In the genomic region with DNA sequence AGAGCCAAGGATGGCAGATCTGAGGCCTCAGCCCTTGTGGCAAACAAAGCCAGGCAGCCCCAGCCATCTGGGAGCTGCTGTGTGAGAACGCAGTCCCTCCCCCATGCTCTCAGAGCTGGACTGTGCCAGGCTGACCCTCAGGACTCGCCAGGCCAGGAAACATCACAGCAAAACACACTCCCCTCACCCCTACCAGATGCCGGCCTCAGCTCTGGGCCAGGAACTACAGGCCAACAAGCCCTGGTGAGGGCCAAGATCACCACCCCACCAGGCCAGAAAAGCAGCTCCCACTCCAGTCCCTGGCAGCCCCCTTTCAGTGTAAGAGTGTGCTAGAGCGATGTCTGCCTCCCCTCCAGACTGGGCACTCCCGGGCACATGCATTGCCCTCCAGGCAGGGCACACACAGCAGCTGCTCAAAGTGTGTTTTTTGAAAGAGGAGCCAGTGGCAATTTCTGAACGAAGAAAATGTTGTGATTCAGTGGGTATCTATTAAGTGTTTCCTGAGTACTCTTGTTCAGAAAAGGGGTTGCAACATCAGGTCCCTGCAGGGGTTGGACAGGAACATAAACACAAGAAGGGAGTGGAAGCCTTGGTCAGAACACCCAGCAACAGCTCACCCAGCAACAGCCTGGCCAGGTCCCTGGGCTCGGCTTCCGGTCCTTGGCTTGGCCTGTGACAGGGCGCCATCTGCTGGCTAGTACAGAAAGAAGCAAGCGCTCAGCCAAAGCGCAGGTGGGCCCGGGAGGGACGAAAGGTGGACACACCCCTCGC, we compare ENCODE assay signal across 1 cellular context.
TF ChIP-seq lines count a peak whose summit lies in the region.

No MANE protein-coding gene starts in this region.

TF ChIP-seq in HepG2, 621 proteins besides CTCF, POLR2A, EP300 and RAD21 (continued from another document and continues in another):
- TF ChIP-seq ELF1 (CRISPR knock-in tag; IDR thresholded peaks at IDR 0.05) (peak; percentile 85), FOXO1 (CRISPR knock-in tag; IDR thresholded peaks at IDR 0.05) (peak; percentile 78), JUN (CRISPR knock-in tag; IDR thresholded peaks at IDR 0.05) (no peak), ZBTB8A (CRISPR knock-in tag; IDR thresholded peaks at IDR 0.05; ENCODE audit: borderline replicate concordance, low read depth) (no peak), ZFX (CRISPR knock-in tag; IDR thresholded peaks at IDR 0.05; ENCODE audit: low read depth) (peak; percentile 51), ZMAT3 (CRISPR knock-in tag; conservative IDR thresholded peaks at IDR 0.05) (no peak), ZMYM3 (CRISPR knock-in tag; IDR thresholded peaks at IDR 0.05) (peak; percentile 58), PHF20 (CRISPR knock-in tag; IDR thresholded peaks at IDR 0.05) (0 out of 2 replicates have a peak, but pooled peaks have one; percentile 43), NFE2 (CRISPR knock-in tag; IDR thresholded peaks at IDR 0.05) (no peak), GTF3A (CRISPR knock-in tag; conservative IDR thresholded peaks at IDR 0.05) (0 out of 2 replicates have a peak, but pooled peaks have one; percentile 68), ZNF205 (CRISPR knock-in tag; IDR thresholded peaks at IDR 0.05) (no peak), ZZZ3 (CRISPR knock-in tag; IDR thresholded peaks at IDR 0.05; ENCODE audit: borderline replicate concordance) (no peak), ZNF792 (CRISPR knock-in tag; IDR thresholded peaks at IDR 0.05) (peak; percentile 65; the same call in 1 of the 2 replicates), ARHGAP35 (CRISPR knock-in tag; IDR thresholded peaks at IDR 0.05; ENCODE audit: borderline replicate concordance) (no peak), ZNF331 (CRISPR knock-in tag; IDR thresholded peaks at IDR 0.05) (no peak; the same call in 1 of the 2 replicates), ZC3H4 (CRISPR knock-in tag; IDR thresholded peaks at IDR 0.05; ENCODE audit: borderline replicate concordance) (no peak), PAX8 (CRISPR knock-in tag; IDR thresholded peaks at IDR 0.05; ENCODE audit: borderline replicate concordance) (no peak), FOXJ3 (CRISPR knock-in tag; IDR thresholded peaks at IDR 0.05; ENCODE audit: borderline replicate concordance) (peak; percentile 70), ZBTB20 (CRISPR knock-in tag; IDR thresholded peaks at IDR 0.05; ENCODE audit: borderline replicate concordance, low read depth) (no peak), ZNF678 (CRISPR knock-in tag; IDR thresholded peaks at IDR 0.05) (no peak), ZNF180 (CRISPR knock-in tag; IDR thresholded peaks at IDR 0.05; ENCODE audit: borderline replicate concordance, low read depth) (no peak), ZBTB21 (CRISPR knock-in tag; IDR thresholded peaks at IDR 0.05) (no peak), SRSF1 (optimal IDR thresholded peaks at IDR 0.05; ENCODE audit: low read depth, low read length) (no peak), SMARCC2 (IDR thresholded peaks at IDR 0.05) (no peak), HOXD1 (CRISPR knock-in tag; IDR thresholded peaks at IDR 0.05) (no peak), CAMTA2 (CRISPR knock-in tag; IDR thresholded peaks at IDR 0.05; ENCODE audit: borderline replicate concordance) (no peak)
- TF ChIP-seq, protein P1, sequence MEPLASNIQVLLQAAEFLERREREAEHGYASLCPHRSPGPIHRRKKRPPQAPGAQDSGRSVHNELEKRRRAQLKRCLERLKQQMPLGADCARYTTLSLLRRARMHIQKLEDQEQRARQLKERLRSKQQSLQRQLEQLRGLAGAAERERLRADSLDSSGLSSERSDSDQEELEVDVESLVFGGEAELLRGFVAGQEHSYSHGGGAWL (CRISPR knock-in tag; IDR thresholded peaks at IDR 0.05) = no peak
- TF ChIP-seq, protein P2, sequence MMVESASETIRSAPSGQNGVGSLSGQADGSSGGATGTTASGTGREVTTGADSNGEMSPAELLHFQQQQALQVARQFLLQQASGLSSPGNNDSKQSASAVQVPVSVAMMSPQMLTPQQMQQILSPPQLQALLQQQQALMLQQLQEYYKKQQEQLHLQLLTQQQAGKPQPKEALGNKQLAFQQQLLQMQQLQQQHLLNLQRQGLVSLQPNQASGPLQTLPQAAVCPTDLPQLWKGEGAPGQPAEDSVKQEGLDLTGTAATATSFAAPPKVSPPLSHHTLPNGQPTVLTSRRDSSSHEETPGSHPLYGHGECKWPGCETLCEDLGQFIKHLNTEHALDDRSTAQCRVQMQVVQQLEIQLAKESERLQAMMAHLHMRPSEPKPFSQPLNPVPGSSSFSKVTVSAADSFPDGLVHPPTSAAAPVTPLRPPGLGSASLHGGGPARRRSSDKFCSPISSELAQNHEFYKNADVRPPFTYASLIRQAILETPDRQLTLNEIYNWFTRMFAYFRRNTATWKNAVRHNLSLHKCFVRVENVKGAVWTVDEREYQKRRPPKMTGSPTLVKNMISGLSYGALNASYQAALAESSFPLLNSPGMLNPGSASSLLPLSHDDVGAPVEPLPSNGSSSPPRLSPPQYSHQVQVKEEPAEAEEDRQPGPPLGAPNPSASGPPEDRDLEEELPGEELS (CRISPR knock-in tag; IDR thresholded peaks at IDR 0.05) = peak; percentile 69
- TF ChIP-seq, protein P3, sequence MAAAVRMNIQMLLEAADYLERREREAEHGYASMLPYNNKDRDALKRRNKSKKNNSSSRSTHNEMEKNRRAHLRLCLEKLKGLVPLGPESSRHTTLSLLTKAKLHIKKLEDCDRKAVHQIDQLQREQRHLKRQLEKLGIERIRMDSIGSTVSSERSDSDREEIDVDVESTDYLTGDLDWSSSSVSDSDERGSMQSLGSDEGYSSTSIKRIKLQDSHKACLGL (CRISPR knock-in tag; IDR thresholded peaks at IDR 0.05) = no peak
- TF ChIP-seq, protein P4, sequence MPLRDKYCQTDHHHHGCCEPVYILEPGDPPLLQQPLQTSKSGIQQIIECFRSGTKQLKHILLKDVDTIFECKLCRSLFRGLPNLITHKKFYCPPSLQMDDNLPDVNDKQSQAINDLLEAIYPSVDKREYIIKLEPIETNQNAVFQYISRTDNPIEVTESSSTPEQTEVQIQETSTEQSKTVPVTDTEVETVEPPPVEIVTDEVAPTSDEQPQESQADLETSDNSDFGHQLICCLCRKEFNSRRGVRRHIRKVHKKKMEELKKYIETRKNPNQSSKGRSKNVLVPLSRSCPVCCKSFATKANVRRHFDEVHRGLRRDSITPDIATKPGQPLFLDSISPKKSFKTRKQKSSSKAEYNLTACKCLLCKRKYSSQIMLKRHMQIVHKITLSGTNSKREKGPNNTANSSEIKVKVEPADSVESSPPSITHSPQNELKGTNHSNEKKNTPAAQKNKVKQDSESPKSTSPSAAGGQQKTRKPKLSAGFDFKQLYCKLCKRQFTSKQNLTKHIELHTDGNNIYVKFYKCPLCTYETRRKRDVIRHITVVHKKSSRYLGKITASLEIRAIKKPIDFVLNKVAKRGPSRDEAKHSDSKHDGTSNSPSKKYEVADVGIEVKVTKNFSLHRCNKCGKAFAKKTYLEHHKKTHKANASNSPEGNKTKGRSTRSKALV (CRISPR knock-in tag; IDR thresholded peaks at IDR 0.05) = no peak
- TF ChIP-seq, protein P5, sequence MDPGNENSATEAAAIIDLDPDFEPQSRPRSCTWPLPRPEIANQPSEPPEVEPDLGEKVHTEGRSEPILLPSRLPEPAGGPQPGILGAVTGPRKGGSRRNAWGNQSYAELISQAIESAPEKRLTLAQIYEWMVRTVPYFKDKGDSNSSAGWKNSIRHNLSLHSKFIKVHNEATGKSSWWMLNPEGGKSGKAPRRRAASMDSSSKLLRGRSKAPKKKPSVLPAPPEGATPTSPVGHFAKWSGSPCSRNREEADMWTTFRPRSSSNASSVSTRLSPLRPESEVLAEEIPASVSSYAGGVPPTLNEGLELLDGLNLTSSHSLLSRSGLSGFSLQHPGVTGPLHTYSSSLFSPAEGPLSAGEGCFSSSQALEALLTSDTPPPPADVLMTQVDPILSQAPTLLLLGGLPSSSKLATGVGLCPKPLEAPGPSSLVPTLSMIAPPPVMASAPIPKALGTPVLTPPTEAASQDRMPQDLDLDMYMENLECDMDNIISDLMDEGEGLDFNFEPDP (CRISPR knock-in tag; conservative IDR thresholded peaks at IDR 0.05) = no peak
- TF ChIP-seq, protein P6, sequence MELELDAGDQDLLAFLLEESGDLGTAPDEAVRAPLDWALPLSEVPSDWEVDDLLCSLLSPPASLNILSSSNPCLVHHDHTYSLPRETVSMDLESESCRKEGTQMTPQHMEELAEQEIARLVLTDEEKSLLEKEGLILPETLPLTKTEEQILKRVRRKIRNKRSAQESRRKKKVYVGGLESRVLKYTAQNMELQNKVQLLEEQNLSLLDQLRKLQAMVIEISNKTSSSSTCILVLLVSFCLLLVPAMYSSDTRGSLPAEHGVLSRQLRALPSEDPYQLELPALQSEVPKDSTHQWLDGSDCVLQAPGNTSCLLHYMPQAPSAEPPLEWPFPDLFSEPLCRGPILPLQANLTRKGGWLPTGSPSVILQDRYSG (CRISPR knock-in tag; IDR thresholded peaks at IDR 0.05) = no peak
- TF ChIP-seq, protein P7, sequence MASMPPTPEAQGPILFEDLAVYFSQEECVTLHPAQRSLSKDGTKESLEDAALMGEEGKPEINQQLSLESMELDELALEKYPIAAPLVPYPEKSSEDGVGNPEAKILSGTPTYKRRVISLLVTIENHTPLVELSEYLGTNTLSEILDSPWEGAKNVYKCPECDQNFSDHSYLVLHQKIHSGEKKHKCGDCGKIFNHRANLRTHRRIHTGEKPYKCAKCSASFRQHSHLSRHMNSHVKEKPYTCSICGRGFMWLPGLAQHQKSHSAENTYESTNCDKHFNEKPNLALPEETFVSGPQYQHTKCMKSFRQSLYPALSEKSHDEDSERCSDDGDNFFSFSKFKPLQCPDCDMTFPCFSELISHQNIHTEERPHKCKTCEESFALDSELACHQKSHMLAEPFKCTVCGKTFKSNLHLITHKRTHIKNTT (CRISPR knock-in tag; IDR thresholded peaks at IDR 0.05) = no peak
- TF ChIP-seq, protein P8, sequence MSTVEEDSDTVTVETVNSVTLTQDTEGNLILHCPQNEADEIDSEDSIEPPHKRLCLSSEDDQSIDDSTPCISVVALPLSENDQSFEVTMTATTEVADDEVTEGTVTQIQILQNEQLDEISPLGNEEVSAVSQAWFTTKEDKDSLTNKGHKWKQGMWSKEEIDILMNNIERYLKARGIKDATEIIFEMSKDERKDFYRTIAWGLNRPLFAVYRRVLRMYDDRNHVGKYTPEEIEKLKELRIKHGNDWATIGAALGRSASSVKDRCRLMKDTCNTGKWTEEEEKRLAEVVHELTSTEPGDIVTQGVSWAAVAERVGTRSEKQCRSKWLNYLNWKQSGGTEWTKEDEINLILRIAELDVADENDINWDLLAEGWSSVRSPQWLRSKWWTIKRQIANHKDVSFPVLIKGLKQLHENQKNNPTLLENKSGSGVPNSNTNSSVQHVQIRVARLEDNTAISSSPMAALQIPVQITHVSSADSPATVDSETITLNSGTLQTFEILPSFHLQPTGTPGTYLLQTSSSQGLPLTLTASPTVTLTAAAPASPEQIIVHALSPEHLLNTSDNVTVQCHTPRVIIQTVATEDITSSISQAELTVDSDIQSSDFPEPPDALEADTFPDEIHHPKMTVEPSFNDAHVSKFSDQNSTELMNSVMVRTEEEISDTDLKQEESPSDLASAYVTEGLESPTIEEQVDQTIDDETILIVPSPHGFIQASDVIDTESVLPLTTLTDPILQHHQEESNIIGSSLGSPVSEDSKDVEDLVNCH (CRISPR knock-in tag; IDR thresholded peaks at IDR 0.05) = no peak
- TF ChIP-seq, protein P9, sequence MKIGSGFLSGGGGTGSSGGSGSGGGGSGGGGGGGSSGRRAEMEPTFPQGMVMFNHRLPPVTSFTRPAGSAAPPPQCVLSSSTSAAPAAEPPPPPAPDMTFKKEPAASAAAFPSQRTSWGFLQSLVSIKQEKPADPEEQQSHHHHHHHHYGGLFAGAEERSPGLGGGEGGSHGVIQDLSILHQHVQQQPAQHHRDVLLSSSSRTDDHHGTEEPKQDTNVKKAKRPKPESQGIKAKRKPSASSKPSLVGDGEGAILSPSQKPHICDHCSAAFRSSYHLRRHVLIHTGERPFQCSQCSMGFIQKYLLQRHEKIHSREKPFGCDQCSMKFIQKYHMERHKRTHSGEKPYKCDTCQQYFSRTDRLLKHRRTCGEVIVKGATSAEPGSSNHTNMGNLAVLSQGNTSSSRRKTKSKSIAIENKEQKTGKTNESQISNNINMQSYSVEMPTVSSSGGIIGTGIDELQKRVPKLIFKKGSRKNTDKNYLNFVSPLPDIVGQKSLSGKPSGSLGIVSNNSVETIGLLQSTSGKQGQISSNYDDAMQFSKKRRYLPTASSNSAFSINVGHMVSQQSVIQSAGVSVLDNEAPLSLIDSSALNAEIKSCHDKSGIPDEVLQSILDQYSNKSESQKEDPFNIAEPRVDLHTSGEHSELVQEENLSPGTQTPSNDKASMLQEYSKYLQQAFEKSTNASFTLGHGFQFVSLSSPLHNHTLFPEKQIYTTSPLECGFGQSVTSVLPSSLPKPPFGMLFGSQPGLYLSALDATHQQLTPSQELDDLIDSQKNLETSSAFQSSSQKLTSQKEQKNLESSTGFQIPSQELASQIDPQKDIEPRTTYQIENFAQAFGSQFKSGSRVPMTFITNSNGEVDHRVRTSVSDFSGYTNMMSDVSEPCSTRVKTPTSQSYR (CRISPR knock-in tag; IDR thresholded peaks at IDR 0.05; ENCODE audit: borderline replicate concordance) = no peak
- TF ChIP-seq, protein P10, sequence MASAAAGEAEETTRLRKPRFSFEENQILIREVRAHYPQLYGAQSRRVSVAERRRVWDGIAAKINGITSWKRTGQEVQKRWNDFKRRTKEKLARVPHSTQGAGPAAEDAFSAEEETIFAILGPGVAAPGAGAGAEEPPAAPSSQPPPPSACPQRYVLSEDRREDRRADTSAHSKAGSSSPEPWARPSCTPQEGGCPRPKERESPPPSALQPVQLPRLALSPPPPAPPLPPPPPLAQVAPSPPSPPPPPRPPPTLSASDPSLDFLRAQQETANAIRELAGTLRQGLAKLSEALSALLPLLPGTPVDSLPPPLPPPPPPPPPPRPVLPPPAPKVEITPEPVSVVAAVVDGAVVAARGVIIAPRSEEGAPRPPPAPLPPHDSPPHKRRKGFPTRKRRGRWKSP (CRISPR knock-in tag; IDR thresholded peaks at IDR 0.05) = no peak
